Comparison of ENCODE assay signal across 2 cellular contexts in the genomic region with DNA sequence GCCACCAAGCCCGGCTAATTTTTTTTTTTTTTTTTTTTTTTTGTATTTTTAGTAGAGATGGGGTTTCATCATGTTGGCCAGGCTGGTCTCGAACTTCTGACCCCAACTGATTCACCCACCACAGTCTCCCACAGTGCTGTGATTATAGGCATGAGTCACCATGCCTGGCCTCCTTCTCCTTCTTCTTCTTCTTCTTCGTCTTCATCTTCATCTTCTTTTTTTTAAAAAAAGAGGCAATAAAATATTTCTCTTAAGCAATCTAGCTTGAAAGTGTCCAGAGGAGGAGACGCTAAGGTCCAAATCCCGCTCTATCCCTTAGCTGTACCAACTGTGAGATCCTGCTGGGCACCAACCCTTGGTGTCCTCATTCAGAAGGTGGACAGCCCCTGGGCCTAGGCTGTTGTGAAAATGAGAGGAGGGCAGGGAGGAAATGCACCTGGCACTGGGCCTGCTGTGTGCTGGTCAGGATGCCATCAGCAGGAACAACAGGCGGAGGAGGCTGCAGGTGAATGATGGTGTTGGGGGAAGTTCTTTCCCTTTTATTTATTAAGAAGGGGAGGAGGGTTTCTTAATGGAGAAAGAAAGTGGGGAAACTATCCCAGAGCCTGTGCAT.
TF ChIP-seq lines count a peak whose summit lies in the region.

No MANE protein-coding gene starts in this region.

TF ChIP-seq in HEK293, 187 proteins besides CTCF, POLR2A, EP300 and RAD21 (continued from another document):
- TF ChIP-seq, protein P1, sequence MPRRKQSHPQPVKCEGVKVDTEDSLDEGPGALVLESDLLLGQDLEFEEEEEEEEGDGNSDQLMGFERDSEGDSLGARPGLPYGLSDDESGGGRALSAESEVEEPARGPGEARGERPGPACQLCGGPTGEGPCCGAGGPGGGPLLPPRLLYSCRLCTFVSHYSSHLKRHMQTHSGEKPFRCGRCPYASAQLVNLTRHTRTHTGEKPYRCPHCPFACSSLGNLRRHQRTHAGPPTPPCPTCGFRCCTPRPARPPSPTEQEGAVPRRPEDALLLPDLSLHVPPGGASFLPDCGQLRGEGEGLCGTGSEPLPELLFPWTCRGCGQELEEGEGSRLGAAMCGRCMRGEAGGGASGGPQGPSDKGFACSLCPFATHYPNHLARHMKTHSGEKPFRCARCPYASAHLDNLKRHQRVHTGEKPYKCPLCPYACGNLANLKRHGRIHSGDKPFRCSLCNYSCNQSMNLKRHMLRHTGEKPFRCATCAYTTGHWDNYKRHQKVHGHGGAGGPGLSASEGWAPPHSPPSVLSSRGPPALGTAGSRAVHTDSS (tag by site-specific recombination; IDR thresholded peaks at IDR 0.05): peak; percentile 92
- peak; percentile 23; the same call in 1 of the 2 replicates for TF ChIP-seq ZIC2 (tag by site-specific recombination; IDR thresholded peaks at IDR 0.05)
- TF ChIP-seq, protein P2, sequence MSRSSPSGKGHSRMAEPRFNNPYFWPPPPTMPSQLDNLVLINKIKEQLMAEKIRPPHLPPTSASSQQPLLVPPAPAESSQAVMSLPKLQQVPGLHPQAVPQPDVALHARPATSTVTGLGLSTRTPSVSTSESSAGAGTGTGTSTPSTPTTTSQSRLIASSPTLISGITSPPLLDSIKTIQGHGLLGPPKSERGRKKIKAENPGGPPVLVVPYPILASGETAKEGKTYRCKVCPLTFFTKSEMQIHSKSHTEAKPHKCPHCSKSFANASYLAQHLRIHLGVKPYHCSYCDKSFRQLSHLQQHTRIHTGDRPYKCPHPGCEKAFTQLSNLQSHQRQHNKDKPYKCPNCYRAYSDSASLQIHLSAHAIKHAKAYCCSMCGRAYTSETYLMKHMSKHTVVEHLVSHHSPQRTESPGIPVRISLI (tag by site-specific recombination; IDR thresholded peaks at IDR 0.05): 0 out of 2 replicates have a peak, but pooled peaks have one; percentile 53

TF ChIP-seq in HepG2, 621 proteins besides CTCF, POLR2A, EP300 and RAD21 (continued from another document):
- TF ChIP-seq, protein P3, sequence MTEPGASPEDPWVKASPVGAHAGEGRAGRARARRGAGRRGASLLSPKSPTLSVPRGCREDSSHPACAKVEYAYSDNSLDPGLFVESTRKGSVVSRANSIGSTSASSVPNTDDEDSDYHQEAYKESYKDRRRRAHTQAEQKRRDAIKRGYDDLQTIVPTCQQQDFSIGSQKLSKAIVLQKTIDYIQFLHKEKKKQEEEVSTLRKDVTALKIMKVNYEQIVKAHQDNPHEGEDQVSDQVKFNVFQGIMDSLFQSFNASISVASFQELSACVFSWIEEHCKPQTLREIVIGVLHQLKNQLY (CRISPR knock-in tag; IDR thresholded peaks at IDR 0.05): no peak
- TF ChIP-seq, protein P4, sequence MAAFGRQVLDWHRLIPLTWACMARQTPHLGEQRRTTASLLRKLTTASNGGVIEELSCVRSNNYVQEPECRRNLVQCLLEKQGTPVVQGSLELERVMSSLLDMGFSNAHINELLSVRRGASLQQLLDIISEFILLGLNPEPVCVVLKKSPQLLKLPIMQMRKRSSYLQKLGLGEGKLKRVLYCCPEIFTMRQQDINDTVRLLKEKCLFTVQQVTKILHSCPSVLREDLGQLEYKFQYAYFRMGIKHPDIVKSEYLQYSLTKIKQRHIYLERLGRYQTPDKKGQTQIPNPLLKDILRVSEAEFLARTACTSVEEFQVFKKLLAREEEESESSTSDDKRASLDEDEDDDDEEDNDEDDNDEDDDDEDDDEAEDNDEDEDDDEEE (CRISPR knock-in tag; IDR thresholded peaks at IDR 0.05): no peak
- no peak for TF ChIP-seq CC2D1A (CRISPR knock-in tag; IDR thresholded peaks at IDR 0.05)
- TF ChIP-seq ZNF251 (CRISPR knock-in tag; IDR thresholded peaks at IDR 0.05): no peak
- TF ChIP-seq, protein P5, sequence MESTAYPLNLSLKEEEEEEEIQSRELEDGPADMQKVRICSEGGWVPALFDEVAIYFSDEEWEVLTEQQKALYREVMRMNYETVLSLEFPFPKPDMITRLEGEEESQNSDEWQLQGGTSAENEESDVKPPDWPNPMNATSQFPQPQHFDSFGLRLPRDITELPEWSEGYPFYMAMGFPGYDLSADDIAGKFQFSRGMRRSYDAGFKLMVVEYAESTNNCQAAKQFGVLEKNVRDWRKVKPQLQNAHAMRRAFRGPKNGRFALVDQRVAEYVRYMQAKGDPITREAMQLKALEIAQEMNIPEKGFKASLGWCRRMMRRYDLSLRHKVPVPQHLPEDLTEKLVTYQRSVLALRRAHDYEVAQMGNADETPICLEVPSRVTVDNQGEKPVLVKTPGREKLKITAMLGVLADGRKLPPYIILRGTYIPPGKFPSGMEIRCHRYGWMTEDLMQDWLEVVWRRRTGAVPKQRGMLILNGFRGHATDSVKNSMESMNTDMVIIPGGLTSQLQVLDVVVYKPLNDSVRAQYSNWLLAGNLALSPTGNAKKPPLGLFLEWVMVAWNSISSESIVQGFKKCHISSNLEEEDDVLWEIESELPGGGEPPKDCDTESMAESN (CRISPR knock-in tag; conservative IDR thresholded peaks at IDR 0.05): no peak
